9 cellular contexts compared by ENCODE assay signal in the genomic region with DNA sequence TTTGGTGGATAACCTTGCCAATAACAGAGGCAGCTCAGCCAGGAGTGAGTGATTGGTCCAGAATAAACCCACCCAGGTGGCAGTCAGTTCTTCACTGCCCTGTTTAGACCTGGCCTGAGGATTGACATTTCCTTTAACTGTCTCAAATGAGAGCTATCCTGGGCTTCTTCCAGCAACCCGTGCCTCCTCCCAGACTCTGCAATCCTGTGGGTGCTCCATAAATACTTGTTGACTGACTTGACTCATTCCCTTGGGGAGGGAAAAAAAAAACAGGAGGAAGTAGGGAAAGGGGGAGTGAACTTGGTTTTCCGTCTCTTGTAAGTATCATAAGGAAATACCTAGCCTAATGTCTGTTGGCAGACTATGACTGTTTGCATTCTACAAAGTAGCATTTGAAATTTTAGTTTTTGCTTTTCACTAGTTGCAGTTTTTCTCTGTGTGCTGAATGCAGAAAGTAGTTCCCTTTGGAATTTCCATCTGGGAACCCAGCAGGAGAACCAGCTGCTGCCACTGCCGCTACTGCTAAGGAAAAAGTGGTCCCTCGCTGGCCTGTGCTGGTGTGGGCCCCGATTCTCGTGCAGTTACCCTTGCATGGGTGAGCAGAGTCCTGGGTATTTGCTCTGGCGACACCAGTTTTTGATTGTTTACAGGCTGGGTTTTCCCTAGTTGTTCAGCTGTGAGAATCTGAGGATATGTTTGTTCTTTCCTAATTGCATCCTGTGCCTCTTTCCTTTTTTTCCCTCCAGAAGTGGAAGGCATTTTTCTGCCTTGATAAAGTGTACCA.
DNase-seq lines count a peak whose midpoint lies in the region; ATAC-seq and TF ChIP-seq lines count a peak whose summit lies in the region.
"Had no signal": no experiment of that assay in that cellular context is flagged by ENCODE, and none has a peak within 500 bp of the region (broad histone marks: within the 10 kb centered on the region; RNA-seq: fewer than 3 reads in every experiment).

No MANE protein-coding gene starts in this region.

- no peaks in the 10 kb centered on the region for H3K36me3 ChIP-seq in SK-N-MC (ENCODE audit: insufficient read depth, low read length)

- H3K4me3 ChIP-seq in SK-N-MC (peak overlapping the region; percentile 65), fibroblast of pulmonary artery (replicated peaks; ENCODE audit: low read depth, low read length) (no peak overlapping the region)

- H3K4me1 Mint-ChIP-seq in osteocyte (ENCODE audit: unreplicated experiment): peaks cover 54% of the 10 kb centered on the region
- H3K4me1 Mint-ChIP-seq: immature natural killer cell had no signal

- ATAC-seq in HG03565 (IDR thresholded peaks at IDR 0.05; ENCODE audit: unreplicated experiment): no peak
- ATAC-seq in HG03139 (IDR thresholded peaks at IDR 0.05; ENCODE audit: unreplicated experiment): no peak
- no peak for ATAC-seq in HG03175 (IDR thresholded peaks at IDR 0.05; ENCODE audit: unreplicated experiment)

- H3K27ac Mint-ChIP-seq in osteocyte (ENCODE audit: unreplicated experiment): peak overlapping the region; percentile 77
- H3K27ac Mint-ChIP-seq: immature natural killer cell had no signal

- DNase-seq in DMS 273 treated with DMSO at 0.1 percent for 48 hours (lab: John Stamatoyannopoulos, UW): peak; percentile 37
- no peak for DNase-seq in SK-N-MC (ENCODE audit: low read depth, low spot score)
- peak; percentile 96 for DNase-seq in fibroblast of pulmonary artery (ENCODE audit: low read depth)
- no peak for DNase-seq in osteocyte (ENCODE audit: extremely low spot score, unreplicated experiment)
- no peak for DNase-seq in NOMO-1 (lab: John Stamatoyannopoulos, UW; ENCODE audit: unreplicated experiment in 2 of 2)
- DNase-seq: immature natural killer cell had no signal

- H3K27me3 Mint-ChIP-seq in osteocyte (ENCODE audit: unreplicated experiment): no peaks in the 10 kb centered on the region

- H3K27ac ChIP-seq in SK-N-MC: peak overlapping the region; percentile 95

- H3K9me3 ChIP-seq in SK-N-MC (ENCODE audit: low read depth, low read length): no peaks in the 10 kb centered on the region

- H3K9ac ChIP-seq in SK-N-MC (ENCODE audit: insufficient read length): peak overlapping the region; percentile 26

- no peak for TF ChIP-seq CTCF in fibroblast of pulmonary artery (IDR thresholded peaks at IDR 0.05; ENCODE audit: low read length, missing control alignments)
- TF ChIP-seq CTCF in osteocyte (IDR thresholded peaks at IDR 0.05): no peak

- no peaks in the 10 kb centered on the region for H3K9me3 Mint-ChIP-seq in osteocyte (ENCODE audit: unreplicated experiment)
- H3K9me3 Mint-ChIP-seq: immature natural killer cell had no signal

- H3K4me3 Mint-ChIP-seq in osteocyte (ENCODE audit: unreplicated experiment): peak overlapping the region; percentile 1
- H3K4me3 Mint-ChIP-seq: immature natural killer cell had no signal

- no peaks in the 10 kb centered on the region for H3K36me3 Mint-ChIP-seq in osteocyte (ENCODE audit: unreplicated experiment)
- H3K36me3 Mint-ChIP-seq: immature natural killer cell had no signal

Comparison
In these comparisons a context has a peak if more than half of its experiments do, and no peak if none do; other contexts are left out.
1. DNase-seq: peak in DMS 273 treated with DMSO at 0.1 percent for 48 hours (single experiment) and fibroblast of pulmonary artery (single experiment); none in SK-N-MC (single experiment), osteocyte (single experiment) and NOMO-1 (0 of 2).